In genomic region chr18:63344263-63344662, GRCh38 we compare ENCODE assay signal across 26 cellular contexts. TPM values are rescaled to one million over a fixed set of nuclear protein-coding genes. Genes with fewer than 3 reads are reported as not detected.
A peak's percentile ranks its signal among the peaks of the same experiment; 100 is the strongest.
DNase-seq lines count a peak whose midpoint lies in the region; ATAC-seq, FAIRE-seq and TF ChIP-seq lines count a peak whose summit lies in the region.
"Had no signal": no experiment of that assay in that cellular context is flagged by ENCODE, and none has a peak within 500 bp of the region (broad histone marks: within the 10 kb centered on the region; RNA-seq: fewer than 3 reads in every experiment).

No MANE protein-coding gene starts in this region.

- WGBS in endodermal cell (ENCODE audit: insufficient coverage in 1 of 2, insufficient read length in 1 of 2), 2 experiments, result 85 to 97% methylated on average over 4 to 5 of the region's 5 CpGs
- 58 to 62% methylated on average over 5 of the region's 5 CpGs for whole genome bisulfite sequencing in body of pancreas, 2 donors

- no peak for TF ChIP-seq POLR2A in GM12891 (IDR thresholded peaks at IDR 0.05; ENCODE audit: low read depth, low read length)
- no peak for TF ChIP-seq POLR2A in body of pancreas (IDR thresholded peaks at IDR 0.05)

- no peak for ATAC-seq in body of pancreas
- ATAC-seq: SK-N-SH treated with all-trans-retinoic acid at 6 μM for 48 hours had no signal

- no peak overlapping the region for H3K9ac ChIP-seq in endodermal cell (ENCODE audit: extremely low read depth, low read length, poor library complexity, severe bottlenecking)
- no peak overlapping the region for H3K9ac ChIP-seq in rectal smooth muscle tissue (ENCODE audit: low read length)

- DNase-seq in DMS53 (lab: John Stamatoyannopoulos, UW), result peak; percentile 46
- no peak for DNase-seq in DMS53 treated with DMSO at 0.1 percent for 48 hours (lab: John Stamatoyannopoulos, UW; ENCODE audit: unreplicated experiment)
- DNase-seq in GM12891 (ENCODE audit: insufficient read length, low spot score), result no peak
- no peak for DNase-seq in endodermal cell
- no peak for DNase-seq in body of pancreas
- no peak for DNase-seq in D341Med (ENCODE audit: low spot score)
- no peak for DNase-seq in NCI-H524 (lab: John Stamatoyannopoulos, UW)
- DNase-seq: DMS 273 treated with DMSO at 0.1 percent for 48 hours, GDM1, H9, Karpas-422, MM.1S, NCI-H1092, NCI-H146, NCI-H2029 treated with DMSO at 0.1 percent for 48 hours, NCI-H2171 treated with DMSO at 0.1 percent for 48 hours, NCI-H446, NCI-H69, Peyer's patch, SHP77 treated with DMSO at 0.1 percent for 48 hours had no signal

- FAIRE-seq in GM12891 (lab: Jason Lieb, UNC), result peak; percentile 43
- FAIRE-seq: HTR-8/SVneo had no signal

- H3K27ac ChIP-seq in endodermal cell (ENCODE audit: low read depth, low read length) (no peak overlapping the region), rectal smooth muscle tissue (ENCODE audit: low read depth, low read length) (peak overlapping the region; percentile 22), body of pancreas (no peak overlapping the region)
- H3K27ac ChIP-seq: 22Rv1, Peyer's patch had no signal

- H3K36me3 Mint-ChIP-seq in endodermal cell (ENCODE audit: low read depth), result peaks cover 68% of the 10 kb centered on the region

- no peaks in the 10 kb centered on the region for H3K27me3 ChIP-seq in endodermal cell (ENCODE audit: control insufficient read depth, insufficient read depth, low read length, poor library complexity, severe bottlenecking)
- H3K27me3 ChIP-seq in rectal smooth muscle tissue (ENCODE audit: control insufficient read depth, insufficient read depth, low read length), result no peaks in the 10 kb centered on the region
- no peaks in the 10 kb centered on the region for H3K27me3 ChIP-seq in body of pancreas
- H3K27me3 ChIP-seq: Peyer's patch had no signal

- intact Hi-C loops in body of pancreas (cut with DNase I), result no loop called here

- no peak for TF ChIP-seq CTCF in endodermal cell (conservative IDR thresholded peaks at IDR 0.05)
- no peak for TF ChIP-seq CTCF in body of pancreas (IDR thresholded peaks at IDR 0.05)

- H3K27ac Mint-ChIP-seq in endodermal cell, result peak overlapping the region; percentile 11
- H3K27ac Mint-ChIP-seq: IgD-negative memory B cell had no signal

- H3K9me3 ChIP-seq in endodermal cell (ENCODE audit: control insufficient read depth, low read length), result no peaks in the 10 kb centered on the region
- H3K9me3 ChIP-seq in body of pancreas, result no peaks in the 10 kb centered on the region
- H3K9me3 ChIP-seq: Peyer's patch had no signal

- H3K36me3 ChIP-seq in endodermal cell (ENCODE audit: control insufficient read depth, insufficient read depth, low read length) (peaks cover 65% of the 10 kb centered on the region), rectal smooth muscle tissue (ENCODE audit: control insufficient read depth, insufficient read depth, low read length) (peaks cover 15% of the 10 kb centered on the region), body of pancreas (replicated peaks in 1 of 2; ENCODE audit: insufficient read depth in 1 of 2, low read depth in 2 of 2) (peaks cover 0 to 18% of the 10 kb centered on the region in 2 donors)

- peaks cover 2% of the 10 kb centered on the region for H3K4me1 Mint-ChIP-seq in endodermal cell

- no peak overlapping the region for H3K4me3 Mint-ChIP-seq in endodermal cell
- H3K4me3 Mint-ChIP-seq: CD14-positive monocyte, H9, IgD-negative memory B cell had no signal

- H3K4me1 ChIP-seq in endodermal cell (ENCODE audit: control insufficient read depth, insufficient read depth, low read length) (no peaks in the 10 kb centered on the region), rectal smooth muscle tissue (ENCODE audit: control insufficient read depth, insufficient read depth, low read length) (peaks cover 11% of the 10 kb centered on the region), body of pancreas (no peaks in the 10 kb centered on the region)

- H3K4me3 ChIP-seq in endodermal cell (ENCODE audit: low read length) (no peak overlapping the region), rectal smooth muscle tissue (ENCODE audit: low read length) (no peak overlapping the region), body of pancreas (no peak overlapping the region)
- H3K4me3 ChIP-seq: Peyer's patch had no signal

- H3K27me3 Mint-ChIP-seq in endodermal cell (ENCODE audit: insufficient read depth), result no peaks in the 10 kb centered on the region
- H3K27me3 Mint-ChIP-seq: IgD-negative memory B cell had no signal

- no peaks in the 10 kb centered on the region for H3K9me3 Mint-ChIP-seq in endodermal cell
- H3K9me3 Mint-ChIP-seq: CD14-positive monocyte, H9, IgD-negative memory B cell had no signal

TF ChIP-seq in GM12891, 5 proteins besides CTCF, POLR2A, EP300 and RAD21:
- TF ChIP-seq TAF1 (IDR thresholded peaks at IDR 0.05; ENCODE audit: low read depth, low read length), result no peak
- TF ChIP-seq SPI1 (IDR thresholded peaks at IDR 0.05; ENCODE audit: low read depth, low read length), result no peak
- TF ChIP-seq PAX5 (IDR thresholded peaks at IDR 0.05; ENCODE audit: insufficient read depth, low read length, severe bottlenecking), result no peak
- no peak for TF ChIP-seq POLR2AphosphoS5 (IDR thresholded peaks at IDR 0.05; ENCODE audit: low read depth, low read length)
- no peak for TF ChIP-seq POU2F2 (IDR thresholded peaks at IDR 0.05; ENCODE audit: low read depth, low read length)

RNA-seq across cellular contexts. Expression of gene KDSR, which starts 22.7 kb away (rescaled TPM):
- 12.4 TPM for polyA plus RNA-seq in GM12891 (2012; ENCODE audit: low read depth, missing spikeins)
- total RNA-seq in endodermal cell (10 to 100 TPM; 39.3 to 51.0 TPM), body of pancreas (10 to 100 TPM; 14.5 TPM)
- polyA plus RNA-seq in endodermal cell (2013, experiment 1 of 2), result 35.0 TPM
- 33.0 TPM for polyA plus RNA-seq in endodermal cell (2013, experiment 2 of 2)

RNA-seq across cellular contexts. Expression of gene BCL2, which starts 24.7 kb away (rescaled TPM):
- polyA plus RNA-seq in GM12891 (2012; ENCODE audit: low read depth, missing spikeins), result 25.4 TPM
- total RNA-seq in endodermal cell, result 1 to 10 TPM; 1.4 to 2.3 TPM
- polyA plus RNA-seq in endodermal cell (2013, experiment 1 of 2), result 6.3 TPM
- polyA plus RNA-seq in endodermal cell (2013, experiment 2 of 2), result 5.0 TPM
- 10 to 100 TPM; 10.1 to 18.5 TPM for total RNA-seq in body of pancreas
